Comparison of ENCODE assay signal across 1 cellular context in the genomic region with DNA sequence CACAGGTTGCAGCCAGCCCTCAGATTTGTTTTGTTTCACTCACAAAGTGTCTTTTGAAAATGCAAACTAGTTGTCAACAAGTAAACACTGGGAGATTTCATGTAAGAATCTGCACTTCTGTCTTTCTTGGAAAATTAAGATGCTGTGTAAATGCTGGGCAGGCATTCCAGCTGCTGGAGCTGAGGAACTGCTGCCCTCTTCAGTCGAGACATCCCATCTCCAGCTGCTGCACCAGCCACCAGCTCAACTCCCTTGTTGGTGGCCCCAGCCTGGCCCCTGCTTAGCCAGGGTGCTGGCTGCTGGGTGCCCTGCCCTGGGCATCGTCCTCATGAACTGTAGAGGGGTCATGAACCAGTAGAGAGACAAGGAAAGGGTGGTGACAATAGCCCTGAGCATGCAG.
TF ChIP-seq lines count a peak whose summit lies in the region.

No MANE protein-coding gene starts in this region.

TF ChIP-seq in HEK293, 187 proteins besides CTCF, POLR2A, EP300 and RAD21 (continued from another document):
- TF ChIP-seq, protein P1, sequence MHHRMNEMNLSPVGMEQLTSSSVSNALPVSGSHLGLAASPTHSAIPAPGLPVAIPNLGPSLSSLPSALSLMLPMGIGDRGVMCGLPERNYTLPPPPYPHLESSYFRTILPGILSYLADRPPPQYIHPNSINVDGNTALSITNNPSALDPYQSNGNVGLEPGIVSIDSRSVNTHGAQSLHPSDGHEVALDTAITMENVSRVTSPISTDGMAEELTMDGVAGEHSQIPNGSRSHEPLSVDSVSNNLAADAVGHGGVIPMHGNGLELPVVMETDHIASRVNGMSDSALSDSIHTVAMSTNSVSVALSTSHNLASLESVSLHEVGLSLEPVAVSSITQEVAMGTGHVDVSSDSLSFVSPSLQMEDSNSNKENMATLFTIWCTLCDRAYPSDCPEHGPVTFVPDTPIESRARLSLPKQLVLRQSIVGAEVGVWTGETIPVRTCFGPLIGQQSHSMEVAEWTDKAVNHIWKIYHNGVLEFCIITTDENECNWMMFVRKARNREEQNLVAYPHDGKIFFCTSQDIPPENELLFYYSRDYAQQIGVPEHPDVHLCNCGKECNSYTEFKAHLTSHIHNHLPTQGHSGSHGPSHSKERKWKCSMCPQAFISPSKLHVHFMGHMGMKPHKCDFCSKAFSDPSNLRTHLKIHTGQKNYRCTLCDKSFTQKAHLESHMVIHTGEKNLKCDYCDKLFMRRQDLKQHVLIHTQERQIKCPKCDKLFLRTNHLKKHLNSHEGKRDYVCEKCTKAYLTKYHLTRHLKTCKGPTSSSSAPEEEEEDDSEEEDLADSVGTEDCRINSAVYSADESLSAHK (tag by site-specific recombination; IDR thresholded peaks at IDR 0.05) = no peak
- TF ChIP-seq ZNF701 (tag by site-specific recombination; IDR thresholded peaks at IDR 0.05) (no peak), KLF9 (tag by site-specific recombination; IDR thresholded peaks at IDR 0.05; ENCODE audit: low read depth) (no peak), ZNF76 (tag by site-specific recombination; IDR thresholded peaks at IDR 0.05; ENCODE audit: borderline replicate concordance, low read depth) (no peak)
